ENCODE assay signal across 1 cellular context in the genomic region with DNA sequence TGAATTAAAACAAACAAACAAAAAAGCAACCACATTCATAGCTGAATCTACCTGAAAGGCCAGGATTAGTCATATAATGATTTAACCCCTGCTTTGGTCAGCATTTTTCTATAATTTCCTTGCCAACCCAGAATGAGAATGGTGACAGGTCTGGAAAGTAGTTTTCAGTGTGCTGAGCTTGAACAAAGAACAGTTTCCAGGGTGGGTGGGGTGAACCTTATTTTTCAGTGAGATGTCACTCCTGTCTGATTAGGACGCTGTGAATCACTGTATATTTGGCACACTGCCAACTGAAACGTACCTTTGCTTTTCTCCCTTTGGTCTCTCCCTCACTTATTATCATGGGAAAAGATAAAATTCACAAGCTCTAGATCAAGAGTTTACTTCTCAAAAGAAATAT.
TF ChIP-seq lines count a peak whose summit lies in the region.

No MANE protein-coding gene starts in this region.

TF ChIP-seq in K562, 482 proteins besides CTCF, POLR2A, EP300 and RAD21 (continued from another document):
- TF ChIP-seq, protein P1, sequence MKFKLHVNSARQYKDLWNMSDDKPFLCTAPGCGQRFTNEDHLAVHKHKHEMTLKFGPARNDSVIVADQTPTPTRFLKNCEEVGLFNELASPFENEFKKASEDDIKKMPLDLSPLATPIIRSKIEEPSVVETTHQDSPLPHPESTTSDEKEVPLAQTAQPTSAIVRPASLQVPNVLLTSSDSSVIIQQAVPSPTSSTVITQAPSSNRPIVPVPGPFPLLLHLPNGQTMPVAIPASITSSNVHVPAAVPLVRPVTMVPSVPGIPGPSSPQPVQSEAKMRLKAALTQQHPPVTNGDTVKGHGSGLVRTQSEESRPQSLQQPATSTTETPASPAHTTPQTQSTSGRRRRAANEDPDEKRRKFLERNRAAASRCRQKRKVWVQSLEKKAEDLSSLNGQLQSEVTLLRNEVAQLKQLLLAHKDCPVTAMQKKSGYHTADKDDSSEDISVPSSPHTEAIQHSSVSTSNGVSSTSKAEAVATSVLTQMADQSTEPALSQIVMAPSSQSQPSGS (CRISPR knock-in tag; IDR thresholded peaks at IDR 0.05): no peak
- TF ChIP-seq POLR3G (IDR thresholded peaks at IDR 0.05; ENCODE audit: extremely low read depth, insufficient read length, insufficient replicate concordance) (no peak), PTBP1 (IDR thresholded peaks at IDR 0.05; ENCODE audit: low read depth, low read length) (peak; percentile 95), ZNF551 (CRISPR knock-in tag; IDR thresholded peaks at IDR 0.05) (no peak), SMAD3 (CRISPR knock-in tag; conservative IDR thresholded peaks at IDR 0.05) (no peak), ZNF408 (CRISPR knock-in tag; IDR thresholded peaks at IDR 0.05; ENCODE audit: low read depth) (no peak), NR2F6 (CRISPR knock-in tag; IDR thresholded peaks at IDR 0.05) (no peak), ARID2 (IDR thresholded peaks at IDR 0.05) (no peak), RBM25 (IDR thresholded peaks at IDR 0.05; ENCODE audit: low read depth, low read length, severe bottlenecking) (peak; percentile 74)
- TF ChIP-seq, protein P2, sequence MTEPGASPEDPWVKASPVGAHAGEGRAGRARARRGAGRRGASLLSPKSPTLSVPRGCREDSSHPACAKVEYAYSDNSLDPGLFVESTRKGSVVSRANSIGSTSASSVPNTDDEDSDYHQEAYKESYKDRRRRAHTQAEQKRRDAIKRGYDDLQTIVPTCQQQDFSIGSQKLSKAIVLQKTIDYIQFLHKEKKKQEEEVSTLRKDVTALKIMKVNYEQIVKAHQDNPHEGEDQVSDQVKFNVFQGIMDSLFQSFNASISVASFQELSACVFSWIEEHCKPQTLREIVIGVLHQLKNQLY (CRISPR knock-in tag; conservative IDR thresholded peaks at IDR 0.05): no peak
- TF ChIP-seq, protein P3, sequence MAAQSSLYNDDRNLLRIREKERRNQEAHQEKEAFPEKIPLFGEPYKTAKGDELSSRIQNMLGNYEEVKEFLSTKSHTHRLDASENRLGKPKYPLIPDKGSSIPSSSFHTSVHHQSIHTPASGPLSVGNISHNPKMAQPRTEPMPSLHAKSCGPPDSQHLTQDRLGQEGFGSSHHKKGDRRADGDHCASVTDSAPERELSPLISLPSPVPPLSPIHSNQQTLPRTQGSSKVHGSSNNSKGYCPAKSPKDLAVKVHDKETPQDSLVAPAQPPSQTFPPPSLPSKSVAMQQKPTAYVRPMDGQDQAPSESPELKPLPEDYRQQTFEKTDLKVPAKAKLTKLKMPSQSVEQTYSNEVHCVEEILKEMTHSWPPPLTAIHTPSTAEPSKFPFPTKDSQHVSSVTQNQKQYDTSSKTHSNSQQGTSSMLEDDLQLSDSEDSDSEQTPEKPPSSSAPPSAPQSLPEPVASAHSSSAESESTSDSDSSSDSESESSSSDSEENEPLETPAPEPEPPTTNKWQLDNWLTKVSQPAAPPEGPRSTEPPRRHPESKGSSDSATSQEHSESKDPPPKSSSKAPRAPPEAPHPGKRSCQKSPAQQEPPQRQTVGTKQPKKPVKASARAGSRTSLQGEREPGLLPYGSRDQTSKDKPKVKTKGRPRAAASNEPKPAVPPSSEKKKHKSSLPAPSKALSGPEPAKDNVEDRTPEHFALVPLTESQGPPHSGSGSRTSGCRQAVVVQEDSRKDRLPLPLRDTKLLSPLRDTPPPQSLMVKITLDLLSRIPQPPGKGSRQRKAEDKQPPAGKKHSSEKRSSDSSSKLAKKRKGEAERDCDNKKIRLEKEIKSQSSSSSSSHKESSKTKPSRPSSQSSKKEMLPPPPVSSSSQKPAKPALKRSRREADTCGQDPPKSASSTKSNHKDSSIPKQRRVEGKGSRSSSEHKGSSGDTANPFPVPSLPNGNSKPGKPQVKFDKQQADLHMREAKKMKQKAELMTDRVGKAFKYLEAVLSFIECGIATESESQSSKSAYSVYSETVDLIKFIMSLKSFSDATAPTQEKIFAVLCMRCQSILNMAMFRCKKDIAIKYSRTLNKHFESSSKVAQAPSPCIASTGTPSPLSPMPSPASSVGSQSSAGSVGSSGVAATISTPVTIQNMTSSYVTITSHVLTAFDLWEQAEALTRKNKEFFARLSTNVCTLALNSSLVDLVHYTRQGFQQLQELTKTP (IDR thresholded peaks at IDR 0.05; ENCODE audit: low read depth in 1 of 2, partially characterized antibody in 2 of 2): no peak
